Comparison of ENCODE assay signal across 8 cellular contexts in genomic region chr22:49929553-49929979, GRCh38. TPM values are rescaled to one million over a fixed set of nuclear protein-coding genes. Genes with fewer than 3 reads are reported as not detected.
A peak's percentile ranks its signal among the peaks of the same experiment; 100 is the strongest.
DNase-seq lines count a peak whose midpoint lies in the region; ATAC-seq and TF ChIP-seq lines count a peak whose summit lies in the region.

No MANE protein-coding gene starts in this region.

- ATAC-seq in left cardiac atrium, result peak; percentile 66 to 68

- H3K36me3 ChIP-seq in SJCRH30, result no peaks in the 10 kb centered on the region

- peaks cover 19% of the 10 kb centered on the region for H3K4me1 ChIP-seq in SJCRH30

- POLR2A ChIA-PET in HEK293T (lab: Yijun Ruan, JAX), result no interaction called here

- no peak overlapping the region for H3K27ac ChIP-seq in SJCRH30

- H3K9me3 ChIP-seq in SJCRH30 (replicated peaks), result no peaks in the 10 kb centered on the region

- H3K4me3 ChIP-seq in SJCRH30, result no peak overlapping the region

- no peaks in the 10 kb centered on the region for H3K27me3 ChIP-seq in SJCRH30

- intact Hi-C loops in left cardiac atrium (cut with DNase I), result loop anchor here (1.0 to 5.0 kb wide), 3 partner anchors 101 to 218 kb away; no protein-coding TSS in a partner anchor

- CTCF ChIA-PET in HEK293T (lab: Yijun Ruan, JAX), result interaction anchor here (2.6 kb wide), 1 partner anchor 101 kb away, joined by 43 read pairs; no protein-coding TSS in a partner anchor

- peak; percentile 28 for DNase-seq in COR-L47 (lab: John Stamatoyannopoulos, UW)
- peak; percentile 88 for DNase-seq in HEK293T (ENCODE audit: extremely low spot score)
- peak; percentile 59 to 77 for DNase-seq in SJCRH30
- DNase-seq in activated naive CD4-positive, alpha-beta T cell treated with Interleukin-2 at 50 U/mL for 16 hours, result peak; percentile 80
- DNase-seq in left cardiac atrium, result peak; percentile 69
- DNase-seq in stimulated activated CD4-positive, alpha-beta T cell treated with anti-CD3 and anti-CD28 coated beads, Interleukin-12 subunit alpha, Interleukin-12 subunit beta, amount 100 ng/mL, for 48 hours (ENCODE audit: low read depth in 2 of 3, low spot score in 1 of 3), result peak; percentile 45 to 70 (median 68)
- DNase-seq in NCI-H1092 (lab: John Stamatoyannopoulos, UW), result no peak
- DNase-seq in medulla oblongata (ENCODE audit: extremely low spot score), result no peak

TF ChIP-seq in HEK293T, 16 proteins besides CTCF, POLR2A, EP300 and RAD21:
- TF ChIP-seq SP1 (IDR thresholded peaks at IDR 0.05) (no peak), CTBP1 (IDR thresholded peaks at IDR 0.05; ENCODE audit: borderline replicate concordance) (no peak), TARDBP (IDR thresholded peaks at IDR 0.05) (no peak), FOXK2 (IDR thresholded peaks at IDR 0.05) (no peak), BHLHE40 (IDR thresholded peaks at IDR 0.05; ENCODE audit: borderline replicate concordance) (no peak), LEF1 (IDR thresholded peaks at IDR 0.05; ENCODE audit: borderline replicate concordance) (0 out of 2 replicates have a peak, but pooled peaks have one; percentile 15), ELF4 (IDR thresholded peaks at IDR 0.05) (no peak), FOXA1 (IDR thresholded peaks at IDR 0.05) (no peak), NFRKB (IDR thresholded peaks at IDR 0.05) (no peak)

RNA-seq across cellular contexts. Expression of gene CRELD2, which starts 11.1 kb away (rescaled TPM):
- 37.6 and 39.7 TPM in 2 replicates for total RNA-seq in SJCRH30 (2014; rRNA removed; shearing (Covaris generic))
- total RNA-seq in left cardiac atrium, result 10 to 100 TPM; 30.1 to 43.7 TPM

RNA-seq across cellular contexts. Expression of gene ALG12, which starts 11.3 kb away (rescaled TPM):
- total RNA-seq in SJCRH30 (2014; rRNA removed; shearing (Covaris generic)), result 24.2 and 24.3 TPM in 2 replicates
- total RNA-seq in left cardiac atrium, result 10 to 100 TPM; 15.3 to 15.9 TPM

RNA-seq across cellular contexts. Expression of gene PIM3, which starts 31.0 kb away (rescaled TPM):
- total RNA-seq in SJCRH30 (2014; rRNA removed; shearing (Covaris generic)), result 51.2 and 53.6 TPM in 2 replicates
- total RNA-seq in left cardiac atrium, result 10 to 100 TPM; 44.1 to 66.8 TPM

Comparison
In these comparisons a context has a peak if more than half of its experiments do, and no peak if none do; other contexts are left out.
1. DNase-seq: peak in COR-L47 (single experiment), HEK293T (single experiment), SJCRH30 (2 of 2), activated naive CD4-positive, alpha-beta T cell treated with Interleukin-2 at 50 U/mL for 16 hours (single experiment), left cardiac atrium (single experiment) and stimulated activated CD4-positive, alpha-beta T cell treated with anti-CD3 and anti-CD28 coated beads, Interleukin-12 subunit alpha, Interleukin-12 subunit beta, amount 100 ng/mL, for 48 hours (3 of 3); none in NCI-H1092 (single experiment) and medulla oblongata (single experiment).